Comparison of ENCODE assay signal across 23 cellular contexts in genomic region chr12:33330940-33331339, GRCh38.
"Had no signal": no experiment of that assay in that cellular context is flagged by ENCODE, and none has a peak within 500 bp of the region (broad histone marks: within the 10 kb centered on the region; RNA-seq: fewer than 3 reads in every experiment).

No MANE protein-coding gene starts in this region.

- H3K9me3 ChIP-seq: colonic mucosa, esophagus squamous epithelium, gastrocnemius medialis, neutrophil, ovary, prostate gland, right atrium auricular region, thyroid gland, upper lobe of right lung had no signal

- H3K4me1 ChIP-seq: colonic mucosa, esophagus squamous epithelium, gastrocnemius medialis, prostate gland, right atrium auricular region, thyroid gland, upper lobe of right lung had no signal

- H3K36me3 ChIP-seq: colonic mucosa, esophagus squamous epithelium, gastrocnemius medialis, neutrophil, ovary, prostate gland, right atrium auricular region, thyroid gland, upper lobe of right lung had no signal

- H3K9me3 Mint-ChIP-seq: activated CD4-positive, alpha-beta memory T cell treated with anti-CD3 and anti-CD28 coated beads, Interleukin-2, amount 10 ng/mL, durations not matched to agents 7 days and 5 days; activated CD4-positive, alpha-beta T cell treated with anti-CD3 and anti-CD28 coated beads, Interleukin-2, amount 10 ng/mL, durations not matched to agents 24 days and 14 days; activated naive CD4-positive, alpha-beta T cell treated with anti-CD3 and anti-CD28 coated beads, Interleukin-2, amount 10 ng/mL, durations not matched to agents 7 days and 5 days had no signal

- H3K27ac Mint-ChIP-seq: activated CD4-positive, alpha-beta memory T cell treated with anti-CD3 and anti-CD28 coated beads, Interleukin-2, amount 10 ng/mL, durations not matched to agents 7 days and 5 days; activated CD4-positive, alpha-beta T cell treated with anti-CD3 and anti-CD28 coated beads, Interleukin-2, amount 10 ng/mL, durations not matched to agents 24 days and 14 days; activated naive CD4-positive, alpha-beta T cell treated with anti-CD3 and anti-CD28 coated beads, Interleukin-2, amount 10 ng/mL, durations not matched to agents 7 days and 5 days; effector memory CD8-positive, alpha-beta T cell; nephron had no signal

- ATAC-seq: activated CD4-positive, CD25-positive, alpha-beta regulatory T cell treated with anti-CD3 and anti-CD28 coated beads, Interleukin-2, amount 50 U/mL, for 24 hours; effector memory CD8-positive, alpha-beta T cell; gastrocnemius medialis; left ventricle myocardium superior; stimulated activated naive CD8-positive, alpha-beta T cell treated with anti-CD3 and anti-CD28 coated beads, Interleukin-15, Interleukin-2, amounts not matched to agents 100 U/mL and 50 U/mL, for 24 hours; upper lobe of right lung had no signal

- H3K4me1 Mint-ChIP-seq: activated CD4-positive, alpha-beta memory T cell treated with anti-CD3 and anti-CD28 coated beads, Interleukin-2, amount 10 ng/mL, durations not matched to agents 7 days and 5 days; activated CD4-positive, alpha-beta T cell treated with anti-CD3 and anti-CD28 coated beads, Interleukin-2, amount 10 ng/mL, durations not matched to agents 24 days and 14 days; activated naive CD4-positive, alpha-beta T cell treated with anti-CD3 and anti-CD28 coated beads, Interleukin-2, amount 10 ng/mL, durations not matched to agents 7 days and 5 days; nephron had no signal

- H3K27me3 Mint-ChIP-seq: activated CD4-positive, alpha-beta memory T cell treated with anti-CD3 and anti-CD28 coated beads, Interleukin-2, amount 10 ng/mL, durations not matched to agents 7 days and 5 days; activated CD4-positive, alpha-beta T cell treated with anti-CD3 and anti-CD28 coated beads, Interleukin-2, amount 10 ng/mL, durations not matched to agents 24 days and 14 days; activated naive CD4-positive, alpha-beta T cell treated with anti-CD3 and anti-CD28 coated beads, Interleukin-2, amount 10 ng/mL, durations not matched to agents 7 days and 5 days; effector memory CD8-positive, alpha-beta T cell had no signal

- H3K4me3 ChIP-seq: colonic mucosa, dorsolateral prefrontal cortex, esophagus squamous epithelium, gastrocnemius medialis, ovary, prostate gland, right atrium auricular region, thyroid gland, upper lobe of right lung had no signal

- DNase-seq: activated CD4-positive, alpha-beta memory T cell treated with anti-CD3 and anti-CD28 coated beads, Interleukin-2, amount 10 ng/mL, durations not matched to agents 7 days and 5 days; activated CD4-positive, alpha-beta T cell treated with anti-CD3 and anti-CD28 coated beads, Interleukin-2, amount 10 ng/mL, durations not matched to agents 24 days and 14 days; activated effector memory CD4-positive, alpha-beta T cell treated with anti-CD3 and anti-CD28 coated beads, Interleukin-2, amount 50 U/mL, for 16 hours; activated naive CD4-positive, alpha-beta T cell treated with anti-CD3 and anti-CD28 coated beads, Interleukin-2, amount 10 ng/mL, durations not matched to agents 7 days and 5 days; amygdala; colonic mucosa; dorsolateral prefrontal cortex; effector memory CD8-positive, alpha-beta T cell; esophagus squamous epithelium; gastrocnemius medialis; hypothalamus; left ventricle myocardium superior; midbrain; ovary; stimulated activated CD4-positive, alpha-beta T cell treated with anti-CD3 and anti-CD28 coated beads, Interleukin-4, amount 100 ng/mL, for 4 hours; stimulated activated naive CD8-positive, alpha-beta T cell treated with anti-CD3 and anti-CD28 coated beads, Interleukin-15, Interleukin-2, amounts not matched to agents 100 U/mL and 50 U/mL, for 24 hours; thyroid gland; upper lobe of right lung had no signal

- H3K36me3 Mint-ChIP-seq: activated naive CD4-positive, alpha-beta T cell treated with anti-CD3 and anti-CD28 coated beads, Interleukin-2, amount 10 ng/mL, durations not matched to agents 7 days and 5 days had no signal

- H3K4me3 Mint-ChIP-seq: activated CD4-positive, alpha-beta memory T cell treated with anti-CD3 and anti-CD28 coated beads, Interleukin-2, amount 10 ng/mL, durations not matched to agents 7 days and 5 days; activated CD4-positive, alpha-beta T cell treated with anti-CD3 and anti-CD28 coated beads, Interleukin-2, amount 10 ng/mL, durations not matched to agents 24 days and 14 days; activated naive CD4-positive, alpha-beta T cell treated with anti-CD3 and anti-CD28 coated beads, Interleukin-2, amount 10 ng/mL, durations not matched to agents 7 days and 5 days; effector memory CD8-positive, alpha-beta T cell; nephron had no signal
